ENCODE assay signal across 9 cellular contexts in genomic region chr17:7839890-7840260, GRCh38. TPM values are rescaled to one million over a fixed set of nuclear protein-coding genes. Genes with fewer than 3 reads are reported as not detected.
DNase-seq lines count a peak whose midpoint lies in the region; ATAC-seq lines count a peak whose summit lies in the region.
"Had no signal": no experiment of that assay in that cellular context is flagged by ENCODE, and none has a peak within 500 bp of the region (broad histone marks: within the 10 kb centered on the region; RNA-seq: fewer than 3 reads in every experiment).

No MANE protein-coding gene starts in this region.

- no peak for DNase-seq in activated naive CD4-positive, alpha-beta T cell treated with anti-CD3 and anti-CD28 coated beads, Interleukin-2, amount 50 U/mL, for 72 hours (ENCODE audit: low spot score in 2 of 2)
- DNase-seq in SK-MEL-5 (ENCODE audit: low read depth, low spot score) (peak; percentile 65), fibroblast of peridontal ligament (ENCODE audit: extremely low read depth) (peak; percentile 45), H4 (ENCODE audit: low spot score) (no peak), Right ventricle myocardium inferior (ENCODE audit: missing footprints) (no peak)

- in situ Hi-C loops in SK-MEL-5 (cut with HindIII; ENCODE audit: low pct_unique_long_range_greater_than_20kb, low sequenced_read_pairs) = no loop called here

- H3K9me3 Mint-ChIP-seq in activated naive CD4-positive, alpha-beta T cell treated with anti-CD3 and anti-CD28 coated beads, Interleukin-2, amount 50 U/mL, for 24 hours = no peaks in the 10 kb centered on the region
- no peaks in the 10 kb centered on the region for H3K9me3 Mint-ChIP-seq in activated naive CD4-positive, alpha-beta T cell treated with anti-CD3 and anti-CD28 coated beads, Interleukin-2, amount 50 U/mL, for 72 hours

- H3K4me1 Mint-ChIP-seq in activated naive CD4-positive, alpha-beta T cell treated with anti-CD3 and anti-CD28 coated beads, Interleukin-2, amount 50 U/mL, for 24 hours = peaks cover 48% of the 10 kb centered on the region

- intact Hi-C loops in Right ventricle myocardium inferior (cut with DNase I) = loop anchor here (5.0 to 10.0 kb wide), 2 partner anchors 355 to 407 kb away; partner anchors contain the start of genes CTC1, PFAS, POLR2A and SLC35G6

- H3K4me3 Mint-ChIP-seq in activated naive CD4-positive, alpha-beta T cell treated with anti-CD3 and anti-CD28 coated beads, Interleukin-2, amount 50 U/mL, for 24 hours = peak overlapping the region; percentile 98

- H3K27me3 Mint-ChIP-seq in activated naive CD4-positive, alpha-beta T cell treated with anti-CD3 and anti-CD28 coated beads, Interleukin-2, amount 50 U/mL, for 24 hours = no peaks in the 10 kb centered on the region

- peak overlapping the region; percentile 90 for H3K27ac Mint-ChIP-seq in activated naive CD4-positive, alpha-beta T cell treated with anti-CD3 and anti-CD28 coated beads, Interleukin-2, amount 50 U/mL, for 24 hours
- peak overlapping the region in 1 of 2 donors; percentile 96 for H3K27ac Mint-ChIP-seq in activated naive CD4-positive, alpha-beta T cell treated with anti-CD3 and anti-CD28 coated beads, Interleukin-2, amount 50 U/mL, for 72 hours

- peaks cover 7% of the 10 kb centered on the region for H3K36me3 Mint-ChIP-seq in activated naive CD4-positive, alpha-beta T cell treated with anti-CD3 and anti-CD28 coated beads, Interleukin-2, amount 50 U/mL, for 24 hours
- peaks cover 9% of the 10 kb centered on the region in 2 donors for H3K36me3 Mint-ChIP-seq in activated naive CD4-positive, alpha-beta T cell treated with anti-CD3 and anti-CD28 coated beads, Interleukin-2, amount 50 U/mL, for 72 hours

- H3K27ac ChIP-seq in temporal lobe (ENCODE audit: low read depth, low read length) = peak overlapping the region; percentile 17

- no peak for ATAC-seq in activated naive CD4-positive, alpha-beta T cell treated with anti-CD3 and anti-CD28 coated beads, Interleukin-2, amount 50 U/mL, for 72 hours
- ATAC-seq in Right ventricle myocardium inferior = no peak
- no peak for ATAC-seq in GM21423 (IDR thresholded peaks at IDR 0.05; ENCODE audit: unreplicated experiment)
- ATAC-seq: sciatic nerve had no signal

RNA-seq across cellular contexts. Expression of gene KDM6B, which starts 5.9 kb away (rescaled TPM):
- total RNA-seq in activated naive CD4-positive, alpha-beta T cell treated with anti-CD3 and anti-CD28 coated beads, Interleukin-2, amount 50 U/mL, for 72 hours = 10 to 100 TPM; 34.9 to 41.2 TPM
- total RNA-seq in SK-MEL-5 (2014; rRNA removed; shearing (Covaris generic)) = 1.6 and 2.4 TPM in 2 replicates
- polyA plus RNA-seq in SK-MEL-5 (2015; cell fraction: cytosol; rRNA removed) = 12.0 and 18.1 TPM in 2 replicates
- polyA plus RNA-seq in SK-MEL-5 (2015; cell fraction: nucleus; rRNA removed) = 18.7 and 19.8 TPM in 2 replicates
- total RNA-seq in temporal lobe (16.2 TPM), Right ventricle myocardium inferior (25.0 TPM)
- total RNA-seq in H4 (2014; rRNA removed; shearing (Covaris generic)) = 0.21 and 4.1 TPM in 2 replicates

RNA-seq across cellular contexts. Expression of gene TMEM88, which starts 15.0 kb away (rescaled TPM):
- total RNA-seq in activated naive CD4-positive, alpha-beta T cell treated with anti-CD3 and anti-CD28 coated beads, Interleukin-2, amount 50 U/mL, for 72 hours = 1 to 10 TPM; 1.3 to 1.8 TPM
- 0.18 and 0.80 TPM in 2 replicates for total RNA-seq in SK-MEL-5 (2014; rRNA removed; shearing (Covaris generic))
- 0.51 and 0.60 TPM in 2 replicates for polyA plus RNA-seq in SK-MEL-5 (2015; cell fraction: cytosol; rRNA removed)
- polyA plus RNA-seq in SK-MEL-5 (2015; cell fraction: nucleus; rRNA removed) = 6.4 and 14.9 TPM in 2 replicates
- total RNA-seq in temporal lobe = 0.49 TPM
- total RNA-seq in H4 (2014; rRNA removed; shearing (Covaris generic)) = not detected in 2 replicates
- total RNA-seq in Right ventricle myocardium inferior = 35.4 TPM

RNA-seq across cellular contexts. Expression of gene NAA38, which starts 17.5 kb away (rescaled TPM):
- 100 to 1,000 TPM in 1 of 2 donors, 10 to 100 TPM in 1; 91.4 to 103 TPM for total RNA-seq in activated naive CD4-positive, alpha-beta T cell treated with anti-CD3 and anti-CD28 coated beads, Interleukin-2, amount 50 U/mL, for 72 hours
- total RNA-seq in SK-MEL-5 (2014; rRNA removed; shearing (Covaris generic)) = 74.5 and 83.3 TPM in 2 replicates
- 55.6 and 83.4 TPM in 2 replicates for polyA plus RNA-seq in SK-MEL-5 (2015; cell fraction: cytosol; rRNA removed)
- 6.4 and 9.3 TPM in 2 replicates for polyA plus RNA-seq in SK-MEL-5 (2015; cell fraction: nucleus; rRNA removed)
- 25.8 TPM for total RNA-seq in temporal lobe
- total RNA-seq in H4 (2014; rRNA removed; shearing (Covaris generic)) = 70.3 and 104 TPM in 2 replicates
- 105 TPM for total RNA-seq in Right ventricle myocardium inferior

RNA-seq across cellular contexts. Expression of gene CYB5D1, which starts 17.9 kb away (rescaled TPM):
- 10 to 100 TPM in 1 of 2 donors, 1 to 10 TPM in 1; 8.0 to 20.2 TPM for total RNA-seq in activated naive CD4-positive, alpha-beta T cell treated with anti-CD3 and anti-CD28 coated beads, Interleukin-2, amount 50 U/mL, for 72 hours
- 7.2 and 7.5 TPM in 2 replicates for total RNA-seq in SK-MEL-5 (2014; rRNA removed; shearing (Covaris generic))
- 4.5 and 10.7 TPM in 2 replicates for polyA plus RNA-seq in SK-MEL-5 (2015; cell fraction: cytosol; rRNA removed)
- polyA plus RNA-seq in SK-MEL-5 (2015; cell fraction: nucleus; rRNA removed) = 10.9 and 13.6 TPM in 2 replicates
- 9.6 TPM for total RNA-seq in temporal lobe
- total RNA-seq in H4 (2014; rRNA removed; shearing (Covaris generic)) = 4.0 and 7.5 TPM in 2 replicates
- total RNA-seq in Right ventricle myocardium inferior = 21.7 TPM

RNA-seq across cellular contexts. Expression of gene CHD3, which starts 48.7 kb away (rescaled TPM):
- total RNA-seq in activated naive CD4-positive, alpha-beta T cell treated with anti-CD3 and anti-CD28 coated beads, Interleukin-2, amount 50 U/mL, for 72 hours = 100 to 1,000 TPM; 182 to 212 TPM
- 68.4 and 74.0 TPM in 2 replicates for total RNA-seq in SK-MEL-5 (2014; rRNA removed; shearing (Covaris generic))
- 77.6 and 110 TPM in 2 replicates for polyA plus RNA-seq in SK-MEL-5 (2015; cell fraction: cytosol; rRNA removed)
- polyA plus RNA-seq in SK-MEL-5 (2015; cell fraction: nucleus; rRNA removed) = 268 and 271 TPM in 2 replicates
- total RNA-seq in temporal lobe (285 TPM), Right ventricle myocardium inferior (18.0 TPM)
- 26.5 and 35.0 TPM in 2 replicates for total RNA-seq in H4 (2014; rRNA removed; shearing (Covaris generic))

Comparison
In these comparisons a context has a peak if more than half of its experiments do, and no peak if none do; other contexts are left out.
1. DNase-seq: peak in SK-MEL-5 (single experiment) and fibroblast of peridontal ligament (single experiment); none in activated naive CD4-positive, alpha-beta T cell treated with anti-CD3 and anti-CD28 coated beads, Interleukin-2, amount 50 U/mL, for 72 hours (0 of 2), H4 (single experiment) and Right ventricle myocardium inferior (single experiment).
2. RNA of gene TMEM88, which starts 15.0 kb away (total RNA-seq): 35.4 TPM in Right ventricle myocardium inferior (single experiment); 1.3 to 1.8 TPM in activated naive CD4-positive, alpha-beta T cell treated with anti-CD3 and anti-CD28 coated beads, Interleukin-2, amount 50 U/mL, for 72 hours, 0.49 TPM in temporal lobe (single experiment), 0.18 to 0.80 TPM in SK-MEL-5 and not detected in H4; every median in the first group is over 10 times any median in the second.